10 cellular contexts compared by ENCODE assay signal in the genomic region with DNA sequence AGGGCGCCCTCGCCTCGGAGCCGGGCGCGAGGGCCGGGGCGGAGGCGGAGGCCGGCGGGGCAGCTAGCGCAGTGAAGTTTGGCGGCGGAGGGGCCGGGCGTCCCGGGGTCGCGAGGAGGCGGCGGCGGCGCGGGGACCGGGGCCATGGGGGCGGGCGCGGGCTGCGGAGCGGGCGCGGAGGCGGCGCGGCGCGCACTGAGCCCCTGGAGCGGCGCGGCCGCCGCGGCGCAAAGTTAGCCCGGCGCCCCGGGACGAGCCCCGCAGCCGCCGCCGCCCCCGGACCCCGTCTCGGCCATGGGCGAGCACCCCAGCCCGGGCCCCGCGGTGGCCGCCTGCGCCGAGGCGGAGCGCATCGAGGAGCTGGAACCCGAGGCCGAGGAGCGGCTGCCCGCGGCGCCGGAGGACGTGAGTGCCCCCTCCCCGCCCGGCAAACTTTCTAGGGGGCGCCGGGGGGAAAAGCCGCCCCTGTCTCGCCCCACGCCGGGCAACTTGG. TPM values are rescaled to one million over a fixed set of nuclear protein-coding genes. Genes with fewer than 3 reads are reported as not detected.
A peak's percentile ranks its signal among the peaks of the same experiment; 100 is the strongest.
DNase-seq lines count a peak whose midpoint lies in the region; ATAC-seq and TF ChIP-seq lines count a peak whose summit lies in the region.
"Had no signal": no experiment of that assay in that cellular context is flagged by ENCODE, and none has a peak within 500 bp of the region (broad histone marks: within the 10 kb centered on the region; RNA-seq: fewer than 3 reads in every experiment).

No MANE protein-coding gene starts in this region.

- H3K36me3 ChIP-seq in HUES64 (ENCODE audit: insufficient read depth, low read length) (no peaks in the 10 kb centered on the region), ectodermal cell (ENCODE audit: control insufficient read depth, insufficient read depth, low read length) (no peaks in the 10 kb centered on the region), thyroid gland (no peaks in the 10 kb centered on the region)

- DNase-seq in AG09309 (ENCODE audit: low read depth) (no peak), thyroid gland (no peak), SHP77 treated with DMSO at 0.1 percent for 48 hours (lab: John Stamatoyannopoulos, UW) (no peak), cerebellum (ENCODE audit: low spot score) (no peak)
- no peak for DNase-seq in natural killer cell treated with Interleukin-12 subunit alpha and Interleukin-12 subunit beta and Interleukin-15 and Interleukin-18, amount 100 ng/mL, for 72 hours (ENCODE audit: low spot score)
- DNase-seq in activated CD4-positive, alpha-beta T cell treated with anti-CD3 and anti-CD28 coated beads, Interleukin-2, amount 50 U/mL, for 48 hours = no peak
- DNase-seq: MV-4-11 had no signal

- TF ChIP-seq CTCF in AG09309 (IDR thresholded peaks at IDR 0.05; ENCODE audit: control insufficient read depth, insufficient read depth, low read depth, low read length, missing control alignments) (no peak), thyroid gland (IDR thresholded peaks at IDR 0.05) (no peak)

- H3K27me3 Mint-ChIP-seq in natural killer cell treated with Interleukin-12 subunit alpha and Interleukin-12 subunit beta and Interleukin-15 and Interleukin-18, amount 100 ng/mL, for 72 hours = peaks cover 44 to 63% of the 10 kb centered on the region in 2 donors

- H3K9me3 Mint-ChIP-seq in natural killer cell treated with Interleukin-12 subunit alpha and Interleukin-12 subunit beta and Interleukin-15 and Interleukin-18, amount 100 ng/mL, for 72 hours = no peaks in the 10 kb centered on the region
- H3K9me3 Mint-ChIP-seq: central memory CD8-positive, alpha-beta T cell had no signal

- peak overlapping the region; percentile 43 for H3K4me3 ChIP-seq in AG09309 (ENCODE audit: control insufficient read depth, low read depth, low read length)
- H3K4me3 ChIP-seq in HUES64 (ENCODE audit: low read length) = peak overlapping the region; percentile 70
- peak overlapping the region; percentile 50 for H3K4me3 ChIP-seq in ectodermal cell (ENCODE audit: insufficient read depth, low read depth, low read length)
- peak overlapping the region in 1 of 3 donors; percentile 49 for H3K4me3 ChIP-seq in thyroid gland (replicated peaks in 1 of 3)

- under 1% methylated on average over 81 of the region's 81 CpGs for WGBS in HUES64
- 0 to 1% methylated on average over 81 of the region's 81 CpGs for WGBS in ectodermal cell, 2 experiments
- WGBS in thyroid gland, 2 donors = 1% methylated on average over 18 of the region's 81 CpGs; no CpG with 5 or more reads in 1 of the 2 donors

- H3K27me3 ChIP-seq in HUES64 (ENCODE audit: insufficient read depth, low read length) = peaks cover 64% of the 10 kb centered on the region
- peaks cover 44% of the 10 kb centered on the region for H3K27me3 ChIP-seq in ectodermal cell (ENCODE audit: control insufficient read depth, insufficient read depth, low read length, poor library complexity, severe bottlenecking)
- no peaks in the 10 kb centered on the region for H3K27me3 ChIP-seq in thyroid gland

- H3K9ac ChIP-seq in HUES64 (ENCODE audit: low read depth, low read length) = no peak overlapping the region; the same call in 1 of the 2 replicates

- no peak overlapping the region for H3K27ac Mint-ChIP-seq in natural killer cell treated with Interleukin-12 subunit alpha and Interleukin-12 subunit beta and Interleukin-15 and Interleukin-18, amount 100 ng/mL, for 72 hours

- H3K4me1 ChIP-seq in HUES64 (ENCODE audit: insufficient read depth, low read length) (peaks cover 28% of the 10 kb centered on the region), ectodermal cell (ENCODE audit: control insufficient read depth, insufficient read depth, low read length) (peaks cover 17% of the 10 kb centered on the region), thyroid gland (peaks cover 11 to 19% of the 10 kb centered on the region in 2 donors)

- no peaks in the 10 kb centered on the region for H3K36me3 Mint-ChIP-seq in natural killer cell treated with Interleukin-12 subunit alpha and Interleukin-12 subunit beta and Interleukin-15 and Interleukin-18, amount 100 ng/mL, for 72 hours

- TF ChIP-seq POLR2A in thyroid gland (IDR thresholded peaks at IDR 0.05) = no peak

- no peaks in the 10 kb centered on the region for H3K9me3 ChIP-seq in HUES64 (ENCODE audit: insufficient read depth, low read depth, low read length)
- no peaks in the 10 kb centered on the region for H3K9me3 ChIP-seq in ectodermal cell (ENCODE audit: control insufficient read depth, low read length)
- H3K9me3 ChIP-seq in thyroid gland = no peaks in the 10 kb centered on the region

- peaks cover 13 to 18% of the 10 kb centered on the region in 2 donors for H3K4me1 Mint-ChIP-seq in natural killer cell treated with Interleukin-12 subunit alpha and Interleukin-12 subunit beta and Interleukin-15 and Interleukin-18, amount 100 ng/mL, for 72 hours (ENCODE audit: low read depth in 2 of 2)

- H3K27ac ChIP-seq in HUES64 (ENCODE audit: low read depth, low read length) = no peak overlapping the region
- no peak overlapping the region for H3K27ac ChIP-seq in ectodermal cell (ENCODE audit: insufficient read depth, low read depth, low read length, poor library complexity, severe bottlenecking)
- no peak overlapping the region for H3K27ac ChIP-seq in thyroid gland

- no peak overlapping the region for H3K4me3 Mint-ChIP-seq in natural killer cell treated with Interleukin-12 subunit alpha and Interleukin-12 subunit beta and Interleukin-15 and Interleukin-18, amount 100 ng/mL, for 72 hours

- intact Hi-C loops in thyroid gland (cut with DNase I) = no loop called here

- peak; percentile 31 to 33 for ATAC-seq in natural killer cell treated with Interleukin-12 subunit alpha and Interleukin-12 subunit beta and Interleukin-15 and Interleukin-18, amount 100 ng/mL, for 72 hours

RNA-seq across cellular contexts. Expression of a gene that starts 0.3 kb away (rescaled TPM):
- 5.7 TPM for polyA plus RNA-seq in HUES64 (2013, experiment 1 of 2)
- 5.7 TPM for polyA plus RNA-seq in HUES64 (2013, experiment 2 of 2)
- 3.1 TPM for polyA plus RNA-seq in ectodermal cell (2013, experiment 1 of 4)
- 3.2 TPM for polyA plus RNA-seq in ectodermal cell (2013, experiment 2 of 4)
- 5.8 TPM for polyA plus RNA-seq in ectodermal cell (2013, experiment 3 of 4)
- polyA plus RNA-seq in ectodermal cell (2013, experiment 4 of 4) = 5.9 TPM
- under 1 TPM; 0.33 to 0.40 TPM for total RNA-seq in natural killer cell treated with Interleukin-12 subunit alpha and Interleukin-12 subunit beta and Interleukin-15 and Interleukin-18, amount 100 ng/mL, for 72 hours
- under 1 TPM in 2 of 4 donors, not detected in 2; 0.15 to 0.22 TPM for total RNA-seq in thyroid gland
- total RNA-seq in cerebellum = 5.0 TPM
